ENCODE assay signal across 15 cellular contexts in genomic region chr17:17190188-17190587, GRCh38. TPM values are rescaled to one million over a fixed set of nuclear protein-coding genes. Genes with fewer than 3 reads are reported as not detected.
DNase-seq lines count a peak whose midpoint lies in the region; ATAC-seq and TF ChIP-seq lines count a peak whose summit lies in the region.
"Had no signal": no experiment of that assay in that cellular context is flagged by ENCODE, and none has a peak within 500 bp of the region (broad histone marks: within the 10 kb centered on the region; RNA-seq: fewer than 3 reads in every experiment).

No MANE protein-coding gene starts in this region.

- DNase-seq in LHCN-M2 (ENCODE audit: low read depth) (peak; percentile 15), chondrocyte (ENCODE audit: low spot score) (no peak), dedifferentiated amniotic fluid mesenchymal stem cell (ENCODE audit: extremely low spot score) (no peak), C1 segment of cervical spinal cord (lab: John Stamatoyannopoulos, UW) (no peak)
- DNase-seq: activated CD4-positive, alpha-beta T cell treated with anti-CD3 and anti-CD28 coated beads, Interleukin-2, amount 50 U/mL, for 4 hours; activated naive CD8-positive, alpha-beta T cell treated with anti-CD3 and anti-CD28 coated beads for 36 hours; effector memory CD4-positive, alpha-beta T cell; MM.1S; NCI-H187 treated with DMSO at 0.1 percent for 48 hours; NCI-H446 treated with DMSO at 0.1 percent for 48 hours; retina had no signal

- WGBS in thymus, result 94% methylated on average over 7 of the region's 7 CpGs

- H3K27ac Mint-ChIP-seq in chondrocyte (ENCODE audit: unreplicated experiment), result peak overlapping the region; percentile 76
- H3K27ac Mint-ChIP-seq: activated naive CD8-positive, alpha-beta T cell treated with anti-CD3 and anti-CD28 coated beads for 36 hours had no signal

- H3K27me3 ChIP-seq in muscle layer of colon (ENCODE audit: control insufficient read depth in 1 of 2, insufficient read depth in 2 of 2, low read length in 2 of 2), result no peaks in the 10 kb centered on the region
- H3K27me3 ChIP-seq in thymus (ENCODE audit: control insufficient read depth, insufficient read depth), result no peaks in the 10 kb centered on the region

- peaks cover 12% of the 10 kb centered on the region for H3K36me3 Mint-ChIP-seq in chondrocyte (ENCODE audit: low read depth)

- no peaks in the 10 kb centered on the region for H3K27me3 Mint-ChIP-seq in chondrocyte (ENCODE audit: low read depth)
- H3K27me3 Mint-ChIP-seq: activated naive CD8-positive, alpha-beta T cell treated with anti-CD3 and anti-CD28 coated beads for 36 hours had no signal

- H3K4me3 Mint-ChIP-seq in chondrocyte (ENCODE audit: unreplicated experiment), result no peak overlapping the region
- H3K4me3 Mint-ChIP-seq: activated naive CD8-positive, alpha-beta T cell treated with anti-CD3 and anti-CD28 coated beads for 36 hours; nephron had no signal

- TF ChIP-seq CTCF in chondrocyte (IDR thresholded peaks at IDR 0.05), result no peak

- H3K27ac ChIP-seq in muscle layer of colon (ENCODE audit: low read depth, low read length), result peak overlapping the region; percentile 73
- H3K27ac ChIP-seq in thymus (ENCODE audit: low read depth), result peak overlapping the region; percentile 25

- H3K9ac ChIP-seq in muscle layer of colon (ENCODE audit: low read length), result no peak overlapping the region

- H3K36me3 ChIP-seq in muscle layer of colon (ENCODE audit: insufficient read depth, low read length) (no peaks in the 10 kb centered on the region), thymus (ENCODE audit: control insufficient read depth, insufficient read depth) (peaks cover 8% of the 10 kb centered on the region)

- H3K4me1 Mint-ChIP-seq in chondrocyte (ENCODE audit: low read depth), result peaks cover 61% of the 10 kb centered on the region

- H3K4me1 ChIP-seq in muscle layer of colon (ENCODE audit: insufficient read depth, low read length) (peaks cover 31% of the 10 kb centered on the region), thymus (ENCODE audit: control insufficient read depth, insufficient read depth, low read length) (no peaks in the 10 kb centered on the region)

- no peak for ATAC-seq in HG02588 (IDR thresholded peaks at IDR 0.05; ENCODE audit: unreplicated experiment)

- H3K9me3 Mint-ChIP-seq in chondrocyte (ENCODE audit: low read depth), result no peaks in the 10 kb centered on the region
- H3K9me3 Mint-ChIP-seq: activated naive CD8-positive, alpha-beta T cell treated with anti-CD3 and anti-CD28 coated beads for 36 hours; nephron had no signal

- H3K9me3 ChIP-seq in muscle layer of colon (ENCODE audit: low read length) (no peaks in the 10 kb centered on the region), thymus (ENCODE audit: control insufficient read depth) (no peaks in the 10 kb centered on the region)

- H3K4me3 ChIP-seq in muscle layer of colon (ENCODE audit: low read depth in 1 of 2, low read length in 2 of 2), result no peak overlapping the region
- no peak overlapping the region for H3K4me3 ChIP-seq in thymus (ENCODE audit: low read length)

RNA-seq across cellular contexts. Expression of gene PLD6, which starts 15.9 kb away (rescaled TPM):
- total RNA-seq in LHCN-M2 (2014; rRNA removed) (4.2 and 5.3 TPM in 2 replicates), chondrocyte (0.55 to 0.68 TPM (median 0.64 TPM) in 3 replicates)
- 2.7 TPM for polyA plus RNA-seq in LHCN-M2 (2012)
- 3.8 TPM for polyA plus RNA-seq in thymus

RNA-seq across cellular contexts. Expression of gene FLCN, which starts 46.8 kb away (rescaled TPM):
- total RNA-seq in LHCN-M2 (2014; rRNA removed) (32.9 and 43.4 TPM in 2 replicates), chondrocyte (59.0 to 73.1 TPM (median 71.2 TPM) in 3 replicates)
- polyA plus RNA-seq in LHCN-M2 (2012), result 29.7 TPM
- polyA plus RNA-seq in thymus, result 14.4 TPM
